Comparison of ENCODE assay signal across 8 cellular contexts in genomic region chr18:46174317-46175039, GRCh38.
DNase-seq lines count a peak whose midpoint lies in the region; ATAC-seq and TF ChIP-seq lines count a peak whose summit lies in the region.

No MANE protein-coding gene starts in this region.

- peak overlapping the region; percentile 95 for H3K4me3 Mint-ChIP-seq in activated naive CD8-positive, alpha-beta T cell treated with anti-CD3 and anti-CD28 coated beads for 36 hours

- peak overlapping the region; percentile 91 for H3K4me3 ChIP-seq in retinal pigment epithelial cell (ENCODE audit: low read length)

- ATAC-seq in HG03097 (IDR thresholded peaks at IDR 0.05; ENCODE audit: low FRiP score, unreplicated experiment) (peak; percentile 27), left ventricle myocardium superior (peak; percentile 54)

- peak overlapping the region; percentile 99 for H3K27ac Mint-ChIP-seq in activated naive CD8-positive, alpha-beta T cell treated with anti-CD3 and anti-CD28 coated beads for 36 hours

- TF ChIP-seq CTCF in retinal pigment epithelial cell (conservative IDR thresholded peaks at IDR 0.05; ENCODE audit: low read depth, low read length), result peak; percentile 27

- intact Hi-C loops in left ventricle myocardium superior (cut with micrococcal nuclease), result no loop called here

- H3K9me3 Mint-ChIP-seq in activated naive CD8-positive, alpha-beta T cell treated with anti-CD3 and anti-CD28 coated beads for 36 hours, result no peaks in the 10 kb centered on the region

- DNase-seq in NCI-H2196 (lab: John Stamatoyannopoulos, UW; ENCODE audit: unreplicated experiment), result peak; percentile 9
- DNase-seq in NCI-H2196 treated with DMSO at 0.1 percent for 48 hours (lab: John Stamatoyannopoulos, UW; ENCODE audit: unreplicated experiment), result no peak
- peak; percentile 24 for DNase-seq in SK-N-DZ (ENCODE audit: low spot score)
- DNase-seq in activated naive CD8-positive, alpha-beta T cell treated with anti-CD3 and anti-CD28 coated beads for 36 hours, result peak; percentile 59
- peak; percentile 58 for DNase-seq in left ventricle myocardium superior
- DNase-seq in retinal pigment epithelial cell (ENCODE audit: low read depth), result no peak
- no peak for DNase-seq in NCI-H1436 treated with DMSO at 0.1 percent for 48 hours (lab: John Stamatoyannopoulos, UW)

- peaks cover 36% of the 10 kb centered on the region for H3K36me3 Mint-ChIP-seq in activated naive CD8-positive, alpha-beta T cell treated with anti-CD3 and anti-CD28 coated beads for 36 hours

- H3K4me1 Mint-ChIP-seq in activated naive CD8-positive, alpha-beta T cell treated with anti-CD3 and anti-CD28 coated beads for 36 hours, result peaks cover 35% of the 10 kb centered on the region

- H3K27me3 Mint-ChIP-seq in activated naive CD8-positive, alpha-beta T cell treated with anti-CD3 and anti-CD28 coated beads for 36 hours, result no peaks in the 10 kb centered on the region

Comparison
In these comparisons a context has a peak if more than half of its experiments do, and no peak if none do; other contexts are left out.
1. DNase-seq: peak in NCI-H2196 (single experiment), SK-N-DZ (single experiment), activated naive CD8-positive, alpha-beta T cell treated with anti-CD3 and anti-CD28 coated beads for 36 hours (single experiment) and left ventricle myocardium superior (single experiment); none in NCI-H2196 treated with DMSO at 0.1 percent for 48 hours (single experiment), retinal pigment epithelial cell (single experiment) and NCI-H1436 treated with DMSO at 0.1 percent for 48 hours (single experiment).